36 cellular contexts compared by ENCODE assay signal in the genomic region with DNA sequence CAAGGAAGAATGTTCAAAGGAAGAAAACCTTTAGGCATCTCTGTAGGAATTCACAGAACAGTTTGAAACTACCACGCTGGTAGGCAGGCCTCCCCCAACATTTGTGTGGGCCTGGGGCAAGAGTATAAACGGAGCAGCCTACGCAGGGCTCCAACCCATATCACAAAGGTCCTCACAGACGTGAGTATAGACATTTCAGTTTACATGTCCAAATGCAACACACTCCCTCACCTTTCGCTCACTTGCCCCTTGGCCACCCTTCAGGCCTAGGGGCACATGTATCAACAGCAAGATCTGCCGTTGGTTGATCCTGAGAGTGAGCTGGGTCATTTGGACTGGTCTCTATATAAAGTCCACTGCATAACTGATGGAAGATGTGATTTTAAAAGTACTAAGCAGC.
"Had no signal": no experiment of that assay in that cellular context is flagged by ENCODE, and none has a peak within 500 bp of the region (broad histone marks: within the 10 kb centered on the region; RNA-seq: fewer than 3 reads in every experiment).

No MANE protein-coding gene starts in this region.

- H3K36me3 Mint-ChIP-seq: activated naive CD4-positive, alpha-beta T cell treated with anti-CD3 and anti-CD28 coated beads, Interleukin-2, amount 10 ng/mL, durations not matched to agents 7 days and 5 days had no signal

- H3K27me3 Mint-ChIP-seq: activated CD4-positive, alpha-beta memory T cell treated with anti-CD3 and anti-CD28 coated beads, Interleukin-2, amount 10 ng/mL, durations not matched to agents 7 days and 5 days; activated CD4-positive, alpha-beta T cell treated with anti-CD3 and anti-CD28 coated beads for 36 hours; activated CD4-positive, alpha-beta T cell treated with anti-CD3 and anti-CD28 coated beads, Interleukin-2, amount 10 ng/mL, durations not matched to agents 7 days and 5 days; activated CD8-positive, alpha-beta memory T cell treated with anti-CD3 and anti-CD28 coated beads, Interleukin-2, amount 10 ng/mL, durations not matched to agents 7 days and 5 days; activated naive CD4-positive, alpha-beta T cell treated with anti-CD3 and anti-CD28 coated beads, Interleukin-2, amount 10 ng/mL, durations not matched to agents 7 days and 5 days; activated naive CD4-positive, alpha-beta T cell treated with anti-CD3 and anti-CD28 coated beads, Interleukin-2, amount 50 U/mL, for 24 hours; activated naive CD8-positive, alpha-beta T cell; activated naive CD8-positive, alpha-beta T cell treated with anti-CD3 and anti-CD28 coated beads, Interleukin-2, amount 10 ng/mL, durations not matched to agents 7 days and 5 days; activated naive CD8-positive, alpha-beta T cell treated with anti-CD3 and anti-CD28 coated beads, Interleukin-2, amount 50 U/mL, for 24 hours; activated T-cell treated with anti-CD3 and anti-CD28 coated beads, Interleukin-2, amount 50 U/mL, for 24 hours; brain; central memory CD8-positive, alpha-beta T cell had no signal

- H3K27ac Mint-ChIP-seq: activated CD4-positive, alpha-beta memory T cell treated with anti-CD3 and anti-CD28 coated beads, Interleukin-2, amount 10 ng/mL, durations not matched to agents 7 days and 5 days; activated CD4-positive, alpha-beta T cell treated with anti-CD3 and anti-CD28 coated beads for 36 hours; activated CD4-positive, alpha-beta T cell treated with anti-CD3 and anti-CD28 coated beads, Interleukin-2, amount 10 ng/mL, durations not matched to agents 7 days and 5 days; activated CD8-positive, alpha-beta memory T cell treated with anti-CD3 and anti-CD28 coated beads, Interleukin-2, amount 10 ng/mL, durations not matched to agents 7 days and 5 days; activated CD8-positive, alpha-beta T cell treated with anti-CD3 and anti-CD28 coated beads, Interleukin-2, amount 10 ng/mL, durations not matched to agents 7 days and 5 days; activated naive CD4-positive, alpha-beta T cell treated with anti-CD3 and anti-CD28 coated beads, Interleukin-2, amount 10 ng/mL, durations not matched to agents 7 days and 5 days; activated naive CD4-positive, alpha-beta T cell treated with anti-CD3 and anti-CD28 coated beads, Interleukin-2, amount 50 U/mL, for 24 hours; activated naive CD8-positive, alpha-beta T cell; activated naive CD8-positive, alpha-beta T cell treated with anti-CD3 and anti-CD28 coated beads, Interleukin-2, amount 10 ng/mL, durations not matched to agents 7 days and 5 days; activated naive CD8-positive, alpha-beta T cell treated with anti-CD3 and anti-CD28 coated beads, Interleukin-2, amount 50 U/mL, for 24 hours; activated T-cell treated with anti-CD3 and anti-CD28 coated beads, Interleukin-2, amount 50 U/mL, for 24 hours; activated T-helper 2 cell treated with anti-CD3 and anti-CD28 coated beads, Interferon-gamma antibody, Interleukin-2, Interleukin-4, amounts not matched to agents 10 μg/mL and 5 μg/mL and 100 μg/mL, durations not matched to agents 14 hours and 24 hours and 36 hours; brain; T-helper 1 cell treated with Interleukin-12 subunit alpha and Interleukin-12 subunit beta and Interleukin-4 antibody, amounts not matched to agents 30 μg/mL and 1 μg/mL, for 36 hours; T-helper 2 cell treated with Interferon-gamma antibody and Interleukin-4, amounts not matched to agents 5 μg/mL and 100 μg/mL, for 36 hours had no signal

- H3K9me3 Mint-ChIP-seq: activated CD4-positive, alpha-beta memory T cell treated with anti-CD3 and anti-CD28 coated beads, Interleukin-2, amount 10 ng/mL, durations not matched to agents 7 days and 5 days; activated CD4-positive, alpha-beta T cell treated with anti-CD3 and anti-CD28 coated beads, Interleukin-2, amount 10 ng/mL, durations not matched to agents 7 days and 5 days; activated naive CD4-positive, alpha-beta T cell treated with anti-CD3 and anti-CD28 coated beads, Interleukin-2, amount 10 ng/mL, durations not matched to agents 7 days and 5 days; activated naive CD8-positive, alpha-beta T cell treated with anti-CD3 and anti-CD28 coated beads, Interleukin-2, amount 10 ng/mL, durations not matched to agents 7 days and 5 days; activated naive CD8-positive, alpha-beta T cell treated with anti-CD3 and anti-CD28 coated beads, Interleukin-2, amount 50 U/mL, for 24 hours; activated T-cell treated with anti-CD3 and anti-CD28 coated beads, Interleukin-2, amount 50 U/mL, for 24 hours; activated T-helper 2 cell treated with anti-CD3 and anti-CD28 coated beads, Interferon-gamma antibody, Interleukin-2, Interleukin-4, amounts not matched to agents 10 μg/mL and 5 μg/mL and 100 μg/mL, durations not matched to agents 14 hours and 24 hours and 36 hours; brain; central memory CD8-positive, alpha-beta T cell; T-helper 1 cell treated with Interleukin-12 subunit alpha and Interleukin-12 subunit beta and Interleukin-4 antibody, amounts not matched to agents 30 μg/mL and 1 μg/mL, for 36 hours; T-helper 2 cell treated with Interferon-gamma antibody and Interleukin-4, amounts not matched to agents 5 μg/mL and 100 μg/mL, for 36 hours had no signal

- H3K4me3 Mint-ChIP-seq: activated CD4-positive, alpha-beta memory T cell treated with anti-CD3 and anti-CD28 coated beads, Interleukin-2, amount 10 ng/mL, durations not matched to agents 7 days and 5 days; activated CD4-positive, alpha-beta T cell treated with anti-CD3 and anti-CD28 coated beads for 36 hours; activated CD4-positive, alpha-beta T cell treated with anti-CD3 and anti-CD28 coated beads, Interleukin-2, amount 10 ng/mL, durations not matched to agents 7 days and 5 days; activated CD8-positive, alpha-beta memory T cell treated with anti-CD3 and anti-CD28 coated beads, Interleukin-2, amount 10 ng/mL, durations not matched to agents 7 days and 5 days; activated CD8-positive, alpha-beta T cell treated with anti-CD3 and anti-CD28 coated beads, Interleukin-2, amount 10 ng/mL, durations not matched to agents 7 days and 5 days; activated naive CD4-positive, alpha-beta T cell treated with anti-CD3 and anti-CD28 coated beads, Interleukin-2, amount 10 ng/mL, durations not matched to agents 7 days and 5 days; activated naive CD4-positive, alpha-beta T cell treated with anti-CD3 and anti-CD28 coated beads, Interleukin-2, amount 50 U/mL, for 24 hours; activated naive CD8-positive, alpha-beta T cell; activated naive CD8-positive, alpha-beta T cell treated with anti-CD3 and anti-CD28 coated beads, Interleukin-2, amount 10 ng/mL, durations not matched to agents 7 days and 5 days; activated naive CD8-positive, alpha-beta T cell treated with anti-CD3 and anti-CD28 coated beads, Interleukin-2, amount 50 U/mL, for 24 hours; activated T-cell treated with anti-CD3 and anti-CD28 coated beads, Interleukin-2, amount 50 U/mL, for 24 hours; brain; central memory CD8-positive, alpha-beta T cell; T-helper 1 cell treated with Interleukin-12 subunit alpha and Interleukin-12 subunit beta and Interleukin-4 antibody, amounts not matched to agents 30 μg/mL and 1 μg/mL, for 36 hours; T-helper 2 cell treated with Interferon-gamma antibody and Interleukin-4, amounts not matched to agents 5 μg/mL and 100 μg/mL, for 36 hours had no signal

- H3K4me1 Mint-ChIP-seq: activated CD4-positive, alpha-beta memory T cell treated with anti-CD3 and anti-CD28 coated beads, Interleukin-2, amount 10 ng/mL, durations not matched to agents 7 days and 5 days; activated CD4-positive, alpha-beta T cell treated with anti-CD3 and anti-CD28 coated beads, Interleukin-2, amount 10 ng/mL, durations not matched to agents 7 days and 5 days; activated CD8-positive, alpha-beta memory T cell treated with anti-CD3 and anti-CD28 coated beads, Interleukin-2, amount 10 ng/mL, durations not matched to agents 7 days and 5 days; activated naive CD4-positive, alpha-beta T cell treated with anti-CD3 and anti-CD28 coated beads, Interleukin-2, amount 10 ng/mL, durations not matched to agents 7 days and 5 days; activated naive CD8-positive, alpha-beta T cell treated with anti-CD3 and anti-CD28 coated beads, Interleukin-2, amount 10 ng/mL, durations not matched to agents 7 days and 5 days had no signal

- H3K27ac ChIP-seq: ascending aorta, cardiac muscle cell, VCaP had no signal

- H3K4me3 ChIP-seq: ascending aorta, cardiac muscle cell had no signal

- H3K9me3 ChIP-seq: ascending aorta had no signal

- H3K4me1 ChIP-seq: ascending aorta had no signal

- H3K27me3 ChIP-seq: ascending aorta, cardiac muscle cell had no signal

- DNase-seq: activated CD4-positive, alpha-beta memory T cell treated with anti-CD3 and anti-CD28 coated beads, Interleukin-2, amount 10 ng/mL, durations not matched to agents 7 days and 5 days; activated CD4-positive, alpha-beta T cell treated with anti-CD3 and anti-CD28 coated beads for 1 hour; activated CD4-positive, alpha-beta T cell treated with anti-CD3 and anti-CD28 coated beads for 36 hours; activated CD4-positive, alpha-beta T cell treated with anti-CD3 and anti-CD28 coated beads for 48 hours; activated CD4-positive, alpha-beta T cell treated with anti-CD3 and anti-CD28 coated beads, Interleukin-2, amount 10 ng/mL, durations not matched to agents 7 days and 5 days; activated CD4-positive, alpha-beta T cell treated with anti-CD3 and anti-CD28 coated beads, Interleukin-2, amount 50 U/mL, for 48 hours; activated CD4-positive, CD25-positive, alpha-beta regulatory T cell; activated CD8-positive, alpha-beta memory T cell treated with anti-CD3 and anti-CD28 coated beads for 24 hours; activated CD8-positive, alpha-beta memory T cell treated with anti-CD3 and anti-CD28 coated beads, Interleukin-2, amount 10 ng/mL, durations not matched to agents 7 days and 5 days; activated CD8-positive, alpha-beta memory T cell treated with anti-CD3 and anti-CD28 coated beads, Interleukin-2, amount 50 U/mL, for 48 hours; activated CD8-positive, alpha-beta T cell treated with anti-CD3 and anti-CD28 coated beads, Interleukin-2, amount 10 ng/mL, durations not matched to agents 7 days and 5 days; activated effector memory CD4-positive, alpha-beta T cell treated with Interleukin-2 at 50 U/mL for 16 hours; activated gamma-delta T cell; activated naive CD4-positive, alpha-beta T cell treated with anti-CD3 and anti-CD28 coated beads, Interleukin-2, amount 10 ng/mL, durations not matched to agents 7 days and 5 days; activated naive CD4-positive, alpha-beta T cell treated with Interleukin-2 at 50 U/mL for 16 hours; activated naive CD8-positive, alpha-beta T cell treated with anti-CD3 and anti-CD28 coated beads, Interleukin-2, amount 10 ng/mL, durations not matched to agents 7 days and 5 days; activated naive CD8-positive, alpha-beta T cell treated with anti-CD3 and anti-CD28 coated beads, Interleukin-2, amount 50 U/mL, for 24 hours; activated T-cell treated with anti-CD3 and anti-CD28 coated beads, Interleukin-2, amount 50 U/mL, for 24 hours; activated T-cell treated with anti-CD3 and anti-CD28 coated beads, Interleukin-2, amount 50 U/mL, for 48 hours; amygdala; anterior cingulate cortex; caudate nucleus; cerebellar nuclear complex; T-helper 2 cell; T-helper 9 cell had no signal

- ATAC-seq: activated CD4-positive, alpha-beta T cell treated with anti-CD3 and anti-CD28 coated beads for 36 hours; activated CD4-positive, CD25-positive, alpha-beta regulatory T cell treated with anti-CD3 and anti-CD28 coated beads, Interleukin-2, amount 50 U/mL, for 24 hours; activated CD8-positive, alpha-beta memory T cell treated with anti-CD3 and anti-CD28 coated beads, Interleukin-2, amount 10 ng/mL, durations not matched to agents 7 days and 5 days; activated CD8-positive, alpha-beta T cell treated with anti-CD3 and anti-CD28 coated beads, Interleukin-2, amount 10 ng/mL, durations not matched to agents 7 days and 5 days; activated naive CD8-positive, alpha-beta T cell treated with anti-CD3 and anti-CD28 coated beads, Interleukin-2, amount 50 U/mL, for 24 hours had no signal

- H3K36me3 ChIP-seq: ascending aorta, cardiac muscle cell had no signal
